ENCODE assay signal across 19 cellular contexts in genomic region chr16:53290520-53290919, GRCh38.
DNase-seq lines count a peak whose midpoint lies in the region; ATAC-seq, FAIRE-seq and TF ChIP-seq lines count a peak whose summit lies in the region.
"Had no signal": no experiment of that assay in that cellular context is flagged by ENCODE, and none has a peak within 500 bp of the region (broad histone marks: within the 10 kb centered on the region; RNA-seq: fewer than 3 reads in every experiment).

No MANE protein-coding gene starts in this region.

- H3K79me2 ChIP-seq in HepG2 (ENCODE audit: insufficient read depth, low read length), result no peaks in the 10 kb centered on the region

- intact Hi-C loops in HepG2 (cut with micrococcal nuclease; ENCODE audit: unreplicated experiment), result no loop called here
- intact Hi-C loops in right lobe of liver (cut with DNase I), result no loop called here

- no peak overlapping the region for H3K9ac ChIP-seq in HepG2 (ENCODE audit: insufficient read depth, low read depth, low read length)
- H3K9ac ChIP-seq: KMS-11, SK-N-SH had no signal

- 97% methylated on average over 5 of the region's 5 CpGs for WGBS in HepG2 (ENCODE audit: low lambda C conversion rate)
- 96% methylated on average over 5 of the region's 5 CpGs for WGBS in right lobe of liver (ENCODE audit: insufficient coverage, low coverage, low lambda C conversion rate, missing lambda C conversion rate)

- H3K27ac ChIP-seq in HepG2 (ENCODE audit: extremely low read length, insufficient read depth, low read length) (no peak overlapping the region), right lobe of liver (no peak overlapping the region)
- H3K27ac ChIP-seq: KMS-11 had no signal

- H3K36me3 Mint-ChIP-seq in activated T-helper 17 cell treated with anti-CD3 and anti-CD28 coated beads, Interleukin-2, amount 50 U/mL, for 72 hours (ENCODE audit: low read depth), result peaks cover 77% of the 10 kb centered on the region
- peaks cover 36% of the 10 kb centered on the region for H3K36me3 Mint-ChIP-seq in memory B cell
- H3K36me3 Mint-ChIP-seq in stimulated activated memory B cell treated with anti-CD40 and anti-IgM and Interleukin-4, amounts not matched to agents 10 μg/mL and 1 μg/mL and 100 μg/mL, for 72 hours, result peaks cover 52% of the 10 kb centered on the region

- H3K4me3 ChIP-seq in HepG2 (replicated peaks in 1 of 3; ENCODE audit: insufficient read depth in 1 of 3, low read depth in 2 of 3, low read length in 3 of 3), result no peak overlapping the region
- H3K4me3 ChIP-seq in right lobe of liver, result no peak overlapping the region

- no peaks in the 10 kb centered on the region for H3K27me3 ChIP-seq in HepG2 (ENCODE audit: control insufficient read depth in 1 of 2, insufficient read depth in 2 of 2, low read length in 2 of 2)
- no peaks in the 10 kb centered on the region for H3K27me3 ChIP-seq in right lobe of liver

- in situ Hi-C loops in HepG2 (cut with HindIII; ENCODE audit: extremely low pct_ligation_motif_present, low pct_unique_long_range_greater_than_20kb), result no loop called here

- no peaks in the 10 kb centered on the region for H3K27me3 Mint-ChIP-seq in activated T-helper 17 cell treated with anti-CD3 and anti-CD28 coated beads, Interleukin-2, amount 50 U/mL, for 72 hours
- H3K27me3 Mint-ChIP-seq in memory B cell, result no peaks in the 10 kb centered on the region
- no peaks in the 10 kb centered on the region for H3K27me3 Mint-ChIP-seq in stimulated activated memory B cell treated with anti-CD40 and anti-IgM and Interleukin-4, amounts not matched to agents 10 μg/mL and 1 μg/mL and 100 μg/mL, for 72 hours
- H3K27me3 Mint-ChIP-seq: CD4-positive, CD25-positive, alpha-beta regulatory T cell had no signal

- CTCF ChIA-PET in HepG2 (lab: Yijun Ruan, JAX; ENCODE audit: low intra/inter-chr PET ratio, low total read pairs), result no interaction called here

- TF ChIP-seq EP300 in HepG2 (IDR thresholded peaks at IDR 0.05; ENCODE audit: low read depth in 2 of 2, low read length in 2 of 2), result no peak
- no peak for TF ChIP-seq EP300 in HepG2 (CRISPR knock-in tag; IDR thresholded peaks at IDR 0.05; ENCODE audit: borderline replicate concordance)

- no peak for FAIRE-seq in HepG2 (lab: Jason Lieb, UNC)
- FAIRE-seq: G401.6, H54 had no signal

- POLR2A ChIA-PET in HepG2 (lab: Yijun Ruan, JAX), result no interaction called here

- H3K9me3 Mint-ChIP-seq in activated T-helper 17 cell treated with anti-CD3 and anti-CD28 coated beads, Interleukin-2, amount 50 U/mL, for 72 hours, result no peaks in the 10 kb centered on the region
- H3K9me3 Mint-ChIP-seq in memory B cell, result no peaks in the 10 kb centered on the region
- no peaks in the 10 kb centered on the region for H3K9me3 Mint-ChIP-seq in stimulated activated memory B cell treated with anti-CD40 and anti-IgM and Interleukin-4, amounts not matched to agents 10 μg/mL and 1 μg/mL and 100 μg/mL, for 72 hours
- H3K9me3 Mint-ChIP-seq: CD4-positive, CD25-positive, alpha-beta regulatory T cell had no signal

- no peak overlapping the region for H3K4me3 Mint-ChIP-seq in activated T-helper 17 cell treated with anti-CD3 and anti-CD28 coated beads, Interleukin-2, amount 50 U/mL, for 72 hours
- no peak overlapping the region for H3K4me3 Mint-ChIP-seq in memory B cell
- H3K4me3 Mint-ChIP-seq in stimulated activated memory B cell treated with anti-CD40 and anti-IgM and Interleukin-4, amounts not matched to agents 10 μg/mL and 1 μg/mL and 100 μg/mL, for 72 hours, result no peak overlapping the region
- H3K4me3 Mint-ChIP-seq: CD4-positive, CD25-positive, alpha-beta regulatory T cell had no signal

- no peak for TF ChIP-seq RAD21 in HepG2 (CRISPR knock-in tag; IDR thresholded peaks at IDR 0.05)

- no peak overlapping the region for H3K4me2 ChIP-seq in HepG2 (ENCODE audit: low read depth, low read length)
- H3K4me2 ChIP-seq: KMS-11, SK-N-SH had no signal

- ATAC-seq in HepG2 (no peak), right lobe of liver (no peak), memory B cell (ENCODE audit: low read depth) (no peak), GM21825 (IDR thresholded peaks at IDR 0.05; ENCODE audit: unreplicated experiment) (no peak)
- ATAC-seq in activated T-helper 17 cell treated with anti-CD3 and anti-CD28 coated beads, Interleukin-2, amount 50 U/mL, for 72 hours (replicated peaks), result no peak
- no peak for ATAC-seq in stimulated activated memory B cell treated with anti-CD40 and anti-IgM and Interleukin-4, amounts not matched to agents 10 μg/mL and 1 μg/mL and 100 μg/mL, for 72 hours

- H3K4me1 Mint-ChIP-seq in activated T-helper 17 cell treated with anti-CD3 and anti-CD28 coated beads, Interleukin-2, amount 50 U/mL, for 72 hours, result no peaks in the 10 kb centered on the region
- H3K4me1 Mint-ChIP-seq in memory B cell, result no peaks in the 10 kb centered on the region
- no peaks in the 10 kb centered on the region for H3K4me1 Mint-ChIP-seq in stimulated activated memory B cell treated with anti-CD40 and anti-IgM and Interleukin-4, amounts not matched to agents 10 μg/mL and 1 μg/mL and 100 μg/mL, for 72 hours
- H3K4me1 Mint-ChIP-seq: CD4-positive, CD25-positive, alpha-beta regulatory T cell had no signal

- H3K36me3 ChIP-seq in HepG2 (replicated peaks in 1 of 2; ENCODE audit: control insufficient read depth in 1 of 2, insufficient read depth in 2 of 2, low read length in 2 of 2), result peaks cover 22 to 77% of the 10 kb centered on the region in 2 experiments
- H3K36me3 ChIP-seq in right lobe of liver, result peaks cover 0 to 89% (median 39%) of the 10 kb centered on the region in 4 donors

- H3K4me1 ChIP-seq in HepG2 (ENCODE audit: insufficient read depth, low read length), result no peaks in the 10 kb centered on the region
- no peaks in the 10 kb centered on the region for H3K4me1 ChIP-seq in right lobe of liver

- TF ChIP-seq CTCF in HepG2 (CRISPR knock-in tag; IDR thresholded peaks at IDR 0.05) (no peak), right lobe of liver (IDR thresholded peaks at IDR 0.05) (no peak)

- H4K20me1 ChIP-seq in HepG2 (ENCODE audit: insufficient read depth, low read length), result no peaks in the 10 kb centered on the region

- BruUV-seq in HepG2 (replicated peaks; lab: Mats Ljungman, UMichigan), result no TSS peak

- H3K27ac Mint-ChIP-seq in activated T-helper 17 cell treated with anti-CD3 and anti-CD28 coated beads, Interleukin-2, amount 50 U/mL, for 72 hours, result peak overlapping the region; percentile 2
- peak overlapping the region; percentile 42 for H3K27ac Mint-ChIP-seq in memory B cell
- peak overlapping the region; percentile 5 for H3K27ac Mint-ChIP-seq in stimulated activated memory B cell treated with anti-CD40 and anti-IgM and Interleukin-4, amounts not matched to agents 10 μg/mL and 1 μg/mL and 100 μg/mL, for 72 hours

- no peak for DNase-seq in HepG2 (ENCODE audit: low spot score)
- no peak for DNase-seq in right lobe of liver
- DNase-seq in memory B cell (ENCODE audit: low spot score in 2 of 2), result no peak
- no peak for DNase-seq in SW480 (ENCODE audit: low spot score)
- DNase-seq in activated CD4-positive, CD25-positive, alpha-beta regulatory T cell treated with anti-CD3 and anti-CD28 coated beads, Interleukin-2, amount 50 U/mL, for 72 hours, result no peak
- DNase-seq: CD4-positive, CD25-positive, alpha-beta regulatory T cell; IMR-90; MM.1S; NCI-H2029; NCI-H446; NCI-H524 treated with DMSO at 0.1 percent for 48 hours; NCI-H774; SK-N-SH had no signal

- H3K9me3 ChIP-seq in HepG2 (ENCODE audit: low read length), result no peaks in the 10 kb centered on the region
- no peaks in the 10 kb centered on the region for H3K9me3 ChIP-seq in right lobe of liver
- H3K9me3 ChIP-seq: SK-N-SH had no signal

- no peak overlapping the region for H2AFZ ChIP-seq in HepG2 (ENCODE audit: low read length)

- TF ChIP-seq POLR2A in HepG2 (IDR thresholded peaks at IDR 0.05; ENCODE audit: insufficient read depth in 1 of 2, low read depth in 2 of 2, low read length in 2 of 2) (no peak), right lobe of liver (IDR thresholded peaks at IDR 0.05) (no peak)

TF ChIP-seq in HepG2, 621 proteins besides CTCF, POLR2A, EP300 and RAD21 (continues in another document):
- TF ChIP-seq, protein P1, sequence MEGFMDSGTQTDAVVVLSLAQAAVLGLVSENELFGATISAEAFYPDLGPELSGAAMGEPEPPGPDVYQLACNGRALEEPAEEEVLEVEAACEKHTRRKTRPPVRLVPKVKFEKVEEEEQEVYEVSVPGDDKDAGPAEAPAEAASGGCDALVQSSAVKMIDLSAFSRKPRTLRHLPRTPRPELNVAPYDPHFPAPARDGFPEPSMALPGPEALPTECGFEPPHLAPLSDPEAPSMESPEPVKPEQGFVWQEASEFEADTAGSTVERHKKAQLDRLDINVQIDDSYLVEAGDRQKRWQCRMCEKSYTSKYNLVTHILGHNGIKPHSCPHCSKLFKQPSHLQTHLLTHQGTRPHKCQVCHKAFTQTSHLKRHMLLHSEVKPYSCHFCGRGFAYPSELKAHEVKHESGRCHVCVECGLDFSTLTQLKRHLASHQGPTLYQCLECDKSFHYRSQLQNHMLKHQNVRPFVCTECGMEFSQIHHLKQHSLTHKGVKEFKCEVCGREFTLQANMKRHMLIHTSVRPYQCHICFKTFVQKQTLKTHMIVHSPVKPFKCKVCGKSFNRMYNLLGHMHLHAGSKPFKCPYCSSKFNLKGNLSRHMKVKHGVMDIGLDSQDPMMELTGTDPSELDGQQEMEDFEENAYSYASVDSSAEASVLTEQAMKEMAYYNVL (CRISPR knock-in tag; IDR thresholded peaks at IDR 0.05; ENCODE audit: borderline replicate concordance), result no peak
- no peak for TF ChIP-seq PAX8 (CRISPR knock-in tag; IDR thresholded peaks at IDR 0.05; ENCODE audit: borderline replicate concordance)
- TF ChIP-seq, protein P2, sequence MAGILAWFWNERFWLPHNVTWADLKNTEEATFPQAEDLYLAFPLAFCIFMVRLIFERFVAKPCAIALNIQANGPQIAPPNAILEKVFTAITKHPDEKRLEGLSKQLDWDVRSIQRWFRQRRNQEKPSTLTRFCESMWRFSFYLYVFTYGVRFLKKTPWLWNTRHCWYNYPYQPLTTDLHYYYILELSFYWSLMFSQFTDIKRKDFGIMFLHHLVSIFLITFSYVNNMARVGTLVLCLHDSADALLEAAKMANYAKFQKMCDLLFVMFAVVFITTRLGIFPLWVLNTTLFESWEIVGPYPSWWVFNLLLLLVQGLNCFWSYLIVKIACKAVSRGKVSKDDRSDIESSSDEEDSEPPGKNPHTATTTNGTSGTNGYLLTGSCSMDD (CRISPR knock-in tag; IDR thresholded peaks at IDR 0.05), result no peak
- no peak for TF ChIP-seq ZBTB25 (CRISPR knock-in tag; IDR thresholded peaks at IDR 0.05)
- no peak for TF ChIP-seq SP4 (CRISPR knock-in tag; IDR thresholded peaks at IDR 0.05)
- TF ChIP-seq ZKSCAN1 (IDR thresholded peaks at IDR 0.05; ENCODE audit: low read length), result no peak
